In the genomic region with DNA sequence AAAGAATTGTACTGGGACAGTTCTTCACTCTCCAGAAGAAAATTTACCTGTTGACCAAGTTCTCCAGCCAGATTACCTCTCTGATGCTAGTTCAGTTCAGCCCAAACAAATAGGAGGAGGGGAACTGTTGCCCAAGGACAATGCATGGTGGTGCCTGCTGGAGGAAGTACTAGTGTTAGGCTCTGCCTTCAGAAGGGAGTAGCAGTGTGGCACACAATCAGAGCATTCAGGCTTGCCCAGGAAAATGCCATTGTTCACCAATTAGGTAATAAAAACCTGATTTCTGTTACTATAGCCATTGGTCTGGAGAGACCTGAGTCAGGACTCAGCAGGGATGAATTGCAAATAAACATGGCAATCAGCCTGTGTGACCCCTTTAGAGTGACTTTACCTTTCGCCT, we compare ENCODE assay signal across 34 cellular contexts.
"Had no signal": no experiment of that assay in that cellular context is flagged by ENCODE, and none has a peak within 500 bp of the region (broad histone marks: within the 10 kb centered on the region; RNA-seq: fewer than 3 reads in every experiment).

No MANE protein-coding gene starts in this region.

- ATAC-seq: activated CD8-positive, alpha-beta memory T cell treated with anti-CD3 and anti-CD28 coated beads, Interleukin-2, amount 10 ng/mL, durations not matched to agents 7 days and 5 days; activated naive CD8-positive, alpha-beta T cell treated with anti-CD3 and anti-CD28 coated beads, Interleukin-2, amount 50 U/mL, for 24 hours; Right ventricle myocardium inferior had no signal

- H3K4me2 ChIP-seq: KMS-11 had no signal

- H3K4me1 Mint-ChIP-seq: activated CD4-positive, alpha-beta memory T cell treated with anti-CD3 and anti-CD28 coated beads, Interleukin-2, amount 10 ng/mL, durations not matched to agents 7 days and 5 days; activated CD8-positive, alpha-beta memory T cell treated with anti-CD3 and anti-CD28 coated beads, Interleukin-2, amount 10 ng/mL, durations not matched to agents 7 days and 5 days; activated naive CD4-positive, alpha-beta T cell treated with anti-CD3 and anti-CD28 coated beads, Interleukin-2, amount 10 ng/mL, durations not matched to agents 7 days and 5 days; activated naive CD8-positive, alpha-beta T cell treated with anti-CD3 and anti-CD28 coated beads, Interleukin-2, amount 50 U/mL, for 24 hours had no signal

- H3K36me3 Mint-ChIP-seq: activated CD8-positive, alpha-beta memory T cell treated with anti-CD3 and anti-CD28 coated beads, Interleukin-2, amount 10 ng/mL, durations not matched to agents 7 days and 5 days; activated naive CD4-positive, alpha-beta T cell treated with anti-CD3 and anti-CD28 coated beads, Interleukin-2, amount 10 ng/mL, durations not matched to agents 7 days and 5 days; activated naive CD8-positive, alpha-beta T cell; brain had no signal

- H3K9me3 Mint-ChIP-seq: activated CD4-positive, alpha-beta memory T cell treated with anti-CD3 and anti-CD28 coated beads, Interleukin-2, amount 10 ng/mL, durations not matched to agents 7 days and 5 days; activated naive CD8-positive, alpha-beta T cell treated with anti-CD3 and anti-CD28 coated beads, Interleukin-2, amount 50 U/mL, for 24 hours had no signal

- H3K4me3 Mint-ChIP-seq: activated CD4-positive, alpha-beta memory T cell treated with anti-CD3 and anti-CD28 coated beads, Interleukin-2, amount 10 ng/mL, durations not matched to agents 7 days and 5 days; activated CD8-positive, alpha-beta memory T cell treated with anti-CD3 and anti-CD28 coated beads, Interleukin-2, amount 10 ng/mL, durations not matched to agents 7 days and 5 days; activated naive CD4-positive, alpha-beta T cell treated with anti-CD3 and anti-CD28 coated beads, Interleukin-2, amount 10 ng/mL, durations not matched to agents 7 days and 5 days; activated naive CD8-positive, alpha-beta T cell; activated naive CD8-positive, alpha-beta T cell treated with anti-CD3 and anti-CD28 coated beads, Interleukin-2, amount 50 U/mL, for 24 hours; brain had no signal

- H3K9ac ChIP-seq: KMS-11 had no signal

- H3K27ac Mint-ChIP-seq: activated CD4-positive, alpha-beta memory T cell treated with anti-CD3 and anti-CD28 coated beads, Interleukin-2, amount 10 ng/mL, durations not matched to agents 7 days and 5 days; activated CD8-positive, alpha-beta memory T cell treated with anti-CD3 and anti-CD28 coated beads, Interleukin-2, amount 10 ng/mL, durations not matched to agents 7 days and 5 days; activated naive CD4-positive, alpha-beta T cell treated with anti-CD3 and anti-CD28 coated beads, Interleukin-2, amount 10 ng/mL, durations not matched to agents 7 days and 5 days; activated naive CD8-positive, alpha-beta T cell; activated naive CD8-positive, alpha-beta T cell treated with anti-CD3 and anti-CD28 coated beads, Interleukin-2, amount 50 U/mL, for 24 hours; brain had no signal

- DNase-seq: activated CD4-positive, alpha-beta memory T cell treated with anti-CD3 and anti-CD28 coated beads, Interleukin-2, amount 10 ng/mL, durations not matched to agents 7 days and 5 days; activated CD4-positive, alpha-beta T cell treated with anti-CD3 and anti-CD28 coated beads for 1 hour; activated CD4-positive, alpha-beta T cell treated with anti-CD3 and anti-CD28 coated beads for 48 hours; activated CD4-positive, CD25-positive, alpha-beta regulatory T cell; activated CD8-positive, alpha-beta memory T cell treated with anti-CD3 and anti-CD28 coated beads for 24 hours; activated CD8-positive, alpha-beta memory T cell treated with anti-CD3 and anti-CD28 coated beads, Interleukin-2, amount 10 ng/mL, durations not matched to agents 7 days and 5 days; activated CD8-positive, alpha-beta memory T cell treated with anti-CD3 and anti-CD28 coated beads, Interleukin-2, amount 50 U/mL, for 48 hours; activated effector memory CD4-positive, alpha-beta T cell treated with Interleukin-2 at 50 U/mL for 16 hours; activated naive CD4-positive, alpha-beta T cell treated with anti-CD3 and anti-CD28 coated beads, Interleukin-2, amount 10 ng/mL, durations not matched to agents 7 days and 5 days; activated naive CD8-positive, alpha-beta T cell treated with anti-CD3 and anti-CD28 coated beads, Interleukin-2, amount 50 U/mL, for 24 hours; activated T-cell treated with anti-CD3 and anti-CD28 coated beads, Interleukin-2, amount 50 U/mL, for 48 hours; anterior cingulate cortex; central memory CD4-positive, alpha-beta T cell; MM.1S; MV-4-11; NCI-H1092; NCI-H1436 treated with DMSO at 0.1 percent for 48 hours; NCI-H1694 treated with DMSO at 0.1 percent for 48 hours; NCI-H2029; NCI-H2171 treated with DMSO at 0.1 percent for 48 hours; NCI-H2227 treated with DMSO at 0.1 percent for 48 hours; NCI-H446; NCI-H510A treated with DMSO at 0.1 percent for 48 hours; NCI-H526 treated with DMSO at 0.1 percent for 48 hours; SW 1271; T-helper 1 cell; T-helper 2 cell; T-helper 9 cell had no signal

- H3K27ac ChIP-seq: KMS-11, RWPE1, VCaP had no signal

- H3K27me3 Mint-ChIP-seq: activated CD4-positive, alpha-beta memory T cell treated with anti-CD3 and anti-CD28 coated beads, Interleukin-2, amount 10 ng/mL, durations not matched to agents 7 days and 5 days; activated CD8-positive, alpha-beta memory T cell treated with anti-CD3 and anti-CD28 coated beads, Interleukin-2, amount 10 ng/mL, durations not matched to agents 7 days and 5 days; activated naive CD4-positive, alpha-beta T cell treated with anti-CD3 and anti-CD28 coated beads, Interleukin-2, amount 10 ng/mL, durations not matched to agents 7 days and 5 days; activated naive CD8-positive, alpha-beta T cell; activated naive CD8-positive, alpha-beta T cell treated with anti-CD3 and anti-CD28 coated beads, Interleukin-2, amount 50 U/mL, for 24 hours had no signal
